In the genomic region with DNA sequence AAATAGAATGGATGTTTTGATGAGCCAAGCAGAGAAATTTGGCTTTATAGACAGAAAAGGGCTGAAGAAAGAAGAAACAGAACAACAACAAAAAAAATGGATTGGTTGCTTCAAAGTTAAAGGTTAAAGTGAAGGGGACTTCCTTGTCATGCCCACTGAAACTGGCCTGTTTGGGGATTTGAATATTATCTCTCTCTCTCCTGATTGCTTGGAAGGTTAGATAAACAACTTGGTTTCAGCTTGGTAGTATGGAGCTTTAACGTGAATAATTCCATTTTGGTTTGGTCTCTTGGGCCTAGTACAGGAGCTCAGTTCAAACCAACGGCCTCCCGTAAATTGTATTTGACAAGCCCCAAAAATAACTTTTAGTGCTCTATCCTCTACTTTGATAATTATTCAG, we compare ENCODE assay signal across 1 cellular context.
TF ChIP-seq lines count a peak whose summit lies in the region.

No MANE protein-coding gene starts in this region.

TF ChIP-seq in K562, 482 proteins besides CTCF, POLR2A, EP300 and RAD21 (continued from another document):
- TF ChIP-seq, protein P1, sequence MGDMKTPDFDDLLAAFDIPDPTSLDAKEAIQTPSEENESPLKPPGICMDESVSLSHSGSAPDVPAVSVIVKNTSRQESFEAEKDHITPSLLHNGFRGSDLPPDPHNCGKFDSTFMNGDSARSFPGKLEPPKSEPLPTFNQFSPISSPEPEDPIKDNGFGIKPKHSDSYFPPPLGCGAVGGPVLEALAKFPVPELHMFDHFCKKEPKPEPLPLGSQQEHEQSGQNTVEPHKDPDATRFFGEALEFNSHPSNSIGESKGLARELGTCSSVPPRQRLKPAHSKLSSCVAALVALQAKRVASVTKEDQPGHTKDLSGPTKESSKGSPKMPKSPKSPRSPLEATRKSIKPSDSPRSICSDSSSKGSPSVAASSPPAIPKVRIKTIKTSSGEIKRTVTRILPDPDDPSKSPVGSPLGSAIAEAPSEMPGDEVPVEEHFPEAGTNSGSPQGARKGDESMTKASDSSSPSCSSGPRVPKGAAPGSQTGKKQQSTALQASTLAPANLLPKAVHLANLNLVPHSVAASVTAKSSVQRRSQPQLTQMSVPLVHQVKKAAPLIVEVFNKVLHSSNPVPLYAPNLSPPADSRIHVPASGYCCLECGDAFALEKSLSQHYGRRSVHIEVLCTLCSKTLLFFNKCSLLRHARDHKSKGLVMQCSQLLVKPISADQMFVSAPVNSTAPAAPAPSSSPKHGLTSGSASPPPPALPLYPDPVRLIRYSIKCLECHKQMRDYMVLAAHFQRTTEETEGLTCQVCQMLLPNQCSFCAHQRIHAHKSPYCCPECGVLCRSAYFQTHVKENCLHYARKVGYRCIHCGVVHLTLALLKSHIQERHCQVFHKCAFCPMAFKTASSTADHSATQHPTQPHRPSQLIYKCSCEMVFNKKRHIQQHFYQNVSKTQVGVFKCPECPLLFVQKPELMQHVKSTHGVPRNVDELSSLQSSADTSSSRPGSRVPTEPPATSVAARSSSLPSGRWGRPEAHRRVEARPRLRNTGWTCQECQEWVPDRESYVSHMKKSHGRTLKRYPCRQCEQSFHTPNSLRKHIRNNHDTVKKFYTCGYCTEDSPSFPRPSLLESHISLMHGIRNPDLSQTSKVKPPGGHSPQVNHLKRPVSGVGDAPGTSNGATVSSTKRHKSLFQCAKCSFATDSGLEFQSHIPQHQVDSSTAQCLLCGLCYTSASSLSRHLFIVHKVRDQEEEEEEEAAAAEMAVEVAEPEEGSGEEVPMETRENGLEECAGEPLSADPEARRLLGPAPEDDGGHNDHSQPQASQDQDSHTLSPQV (IDR thresholded peaks at IDR 0.05), result peak; percentile 94
- TF ChIP-seq, protein P2, sequence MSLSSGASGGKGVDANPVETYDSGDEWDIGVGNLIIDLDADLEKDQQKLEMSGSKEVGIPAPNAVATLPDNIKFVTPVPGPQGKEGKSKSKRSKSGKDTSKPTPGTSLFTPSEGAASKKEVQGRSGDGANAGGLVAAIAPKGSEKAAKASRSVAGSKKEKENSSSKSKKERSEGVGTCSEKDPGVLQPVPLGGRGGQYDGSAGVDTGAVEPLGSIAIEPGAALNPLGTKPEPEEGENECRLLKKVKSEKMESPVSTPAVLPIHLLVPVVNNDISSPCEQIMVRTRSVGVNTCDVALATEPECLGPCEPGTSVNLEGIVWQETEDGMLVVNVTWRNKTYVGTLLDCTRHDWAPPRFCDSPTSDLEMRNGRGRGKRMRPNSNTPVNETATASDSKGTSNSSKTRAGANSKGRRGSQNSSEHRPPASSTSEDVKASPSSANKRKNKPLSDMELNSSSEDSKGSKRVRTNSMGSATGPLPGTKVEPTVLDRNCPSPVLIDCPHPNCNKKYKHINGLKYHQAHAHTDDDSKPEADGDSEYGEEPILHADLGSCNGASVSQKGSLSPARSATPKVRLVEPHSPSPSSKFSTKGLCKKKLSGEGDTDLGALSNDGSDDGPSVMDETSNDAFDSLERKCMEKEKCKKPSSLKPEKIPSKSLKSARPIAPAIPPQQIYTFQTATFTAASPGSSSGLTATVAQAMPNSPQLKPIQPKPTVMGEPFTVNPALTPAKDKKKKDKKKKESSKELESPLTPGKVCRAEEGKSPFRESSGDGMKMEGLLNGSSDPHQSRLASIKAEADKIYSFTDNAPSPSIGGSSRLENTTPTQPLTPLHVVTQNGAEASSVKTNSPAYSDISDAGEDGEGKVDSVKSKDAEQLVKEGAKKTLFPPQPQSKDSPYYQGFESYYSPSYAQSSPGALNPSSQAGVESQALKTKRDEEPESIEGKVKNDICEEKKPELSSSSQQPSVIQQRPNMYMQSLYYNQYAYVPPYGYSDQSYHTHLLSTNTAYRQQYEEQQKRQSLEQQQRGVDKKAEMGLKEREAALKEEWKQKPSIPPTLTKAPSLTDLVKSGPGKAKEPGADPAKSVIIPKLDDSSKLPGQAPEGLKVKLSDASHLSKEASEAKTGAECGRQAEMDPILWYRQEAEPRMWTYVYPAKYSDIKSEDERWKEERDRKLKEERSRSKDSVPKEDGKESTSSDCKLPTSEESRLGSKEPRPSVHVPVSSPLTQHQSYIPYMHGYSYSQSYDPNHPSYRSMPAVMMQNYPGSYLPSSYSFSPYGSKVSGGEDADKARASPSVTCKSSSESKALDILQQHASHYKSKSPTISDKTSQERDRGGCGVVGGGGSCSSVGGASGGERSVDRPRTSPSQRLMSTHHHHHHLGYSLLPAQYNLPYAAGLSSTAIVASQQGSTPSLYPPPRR (CRISPR knock-in tag; IDR thresholded peaks at IDR 0.05; ENCODE audit: borderline replicate concordance), result no peak
- TF ChIP-seq, protein P3, sequence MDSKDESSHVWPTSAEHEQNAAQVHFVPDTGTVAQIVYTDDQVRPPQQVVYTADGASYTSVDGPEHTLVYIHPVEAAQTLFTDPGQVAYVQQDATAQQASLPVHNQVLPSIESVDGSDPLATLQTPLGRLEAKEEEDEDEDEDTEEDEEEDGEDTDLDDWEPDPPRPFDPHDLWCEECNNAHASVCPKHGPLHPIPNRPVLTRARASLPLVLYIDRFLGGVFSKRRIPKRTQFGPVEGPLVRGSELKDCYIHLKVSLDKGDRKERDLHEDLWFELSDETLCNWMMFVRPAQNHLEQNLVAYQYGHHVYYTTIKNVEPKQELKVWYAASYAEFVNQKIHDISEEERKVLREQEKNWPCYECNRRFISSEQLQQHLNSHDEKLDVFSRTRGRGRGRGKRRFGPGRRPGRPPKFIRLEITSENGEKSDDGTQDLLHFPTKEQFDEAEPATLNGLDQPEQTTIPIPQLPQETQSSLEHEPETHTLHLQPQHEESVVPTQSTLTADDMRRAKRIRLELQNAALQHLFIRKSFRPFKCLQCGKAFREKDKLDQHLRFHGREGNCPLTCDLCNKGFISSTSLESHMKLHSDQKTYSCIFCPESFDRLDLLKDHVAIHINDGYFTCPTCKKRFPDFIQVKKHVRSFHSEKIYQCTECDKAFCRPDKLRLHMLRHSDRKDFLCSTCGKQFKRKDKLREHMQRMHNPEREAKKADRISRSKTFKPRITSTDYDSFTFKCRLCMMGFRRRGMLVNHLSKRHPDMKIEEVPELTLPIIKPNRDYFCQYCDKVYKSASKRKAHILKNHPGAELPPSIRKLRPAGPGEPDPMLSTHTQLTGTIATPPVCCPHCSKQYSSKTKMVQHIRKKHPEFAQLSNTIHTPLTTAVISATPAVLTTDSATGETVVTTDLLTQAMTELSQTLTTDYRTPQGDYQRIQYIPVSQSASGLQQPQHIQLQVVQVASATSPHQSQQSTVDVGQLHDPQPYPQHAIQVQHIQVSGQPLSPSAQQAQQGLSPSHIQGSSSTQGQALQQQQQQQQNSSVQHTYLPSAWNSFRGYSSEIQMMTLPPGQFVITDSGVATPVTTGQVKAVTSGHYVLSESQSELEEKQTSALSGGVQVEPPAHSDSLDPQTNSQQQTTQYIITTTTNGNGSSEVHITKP (IDR thresholded peaks at IDR 0.05; ENCODE audit: partially characterized antibody), result peak; percentile 53
- no peak for TF ChIP-seq GTF2E2 (tag; IDR thresholded peaks at IDR 0.05)
- no peak for TF ChIP-seq KDM1A (IDR thresholded peaks at IDR 0.05)
- TF ChIP-seq, protein P4, sequence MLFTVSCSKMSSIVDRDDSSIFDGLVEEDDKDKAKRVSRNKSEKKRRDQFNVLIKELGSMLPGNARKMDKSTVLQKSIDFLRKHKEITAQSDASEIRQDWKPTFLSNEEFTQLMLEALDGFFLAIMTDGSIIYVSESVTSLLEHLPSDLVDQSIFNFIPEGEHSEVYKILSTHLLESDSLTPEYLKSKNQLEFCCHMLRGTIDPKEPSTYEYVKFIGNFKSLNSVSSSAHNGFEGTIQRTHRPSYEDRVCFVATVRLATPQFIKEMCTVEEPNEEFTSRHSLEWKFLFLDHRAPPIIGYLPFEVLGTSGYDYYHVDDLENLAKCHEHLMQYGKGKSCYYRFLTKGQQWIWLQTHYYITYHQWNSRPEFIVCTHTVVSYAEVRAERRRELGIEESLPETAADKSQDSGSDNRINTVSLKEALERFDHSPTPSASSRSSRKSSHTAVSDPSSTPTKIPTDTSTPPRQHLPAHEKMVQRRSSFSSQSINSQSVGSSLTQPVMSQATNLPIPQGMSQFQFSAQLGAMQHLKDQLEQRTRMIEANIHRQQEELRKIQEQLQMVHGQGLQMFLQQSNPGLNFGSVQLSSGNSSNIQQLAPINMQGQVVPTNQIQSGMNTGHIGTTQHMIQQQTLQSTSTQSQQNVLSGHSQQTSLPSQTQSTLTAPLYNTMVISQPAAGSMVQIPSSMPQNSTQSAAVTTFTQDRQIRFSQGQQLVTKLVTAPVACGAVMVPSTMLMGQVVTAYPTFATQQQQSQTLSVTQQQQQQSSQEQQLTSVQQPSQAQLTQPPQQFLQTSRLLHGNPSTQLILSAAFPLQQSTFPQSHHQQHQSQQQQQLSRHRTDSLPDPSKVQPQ (CRISPR knock-in tag; IDR thresholded peaks at IDR 0.05; ENCODE audit: borderline replicate concordance), result no peak
- no peak for TF ChIP-seq FOSL1 (tag; conservative IDR thresholded peaks at IDR 0.05)
- no peak for TF ChIP-seq ZNF274 (IDR thresholded peaks at IDR 0.05; ENCODE audit: borderline replicate concordance, low read depth, low read length)
TF ChIP-seq in K562: peak in this region for 47.
